In the genomic region with DNA sequence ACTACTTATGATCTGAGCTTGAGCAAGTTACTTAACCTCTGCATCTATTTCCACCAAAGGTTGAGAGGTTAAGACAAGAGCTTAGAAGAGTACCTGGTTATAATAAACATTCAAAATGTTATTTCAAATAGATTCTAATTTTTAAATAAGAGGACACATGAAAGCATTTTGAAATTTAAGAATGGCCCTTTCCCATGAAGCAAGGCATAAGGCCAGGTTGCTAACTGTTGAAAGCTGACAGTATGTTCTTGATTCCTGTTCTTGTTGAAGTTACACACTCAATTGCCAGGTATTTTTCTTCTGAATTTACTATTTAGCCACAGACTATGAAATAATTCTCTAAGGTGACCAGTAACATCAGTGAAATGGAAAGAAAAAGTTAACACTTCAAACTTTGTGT, we compare ENCODE assay signal across 17 cellular contexts. TPM values are rescaled to one million over a fixed set of nuclear protein-coding genes. Genes with fewer than 3 reads are reported as not detected.
DNase-seq lines count a peak whose midpoint lies in the region; ATAC-seq, FAIRE-seq and TF ChIP-seq lines count a peak whose summit lies in the region.
"Had no signal": no experiment of that assay in that cellular context is flagged by ENCODE, and none has a peak within 500 bp of the region (broad histone marks: within the 10 kb centered on the region; RNA-seq: fewer than 3 reads in every experiment).

No MANE protein-coding gene starts in this region.

- no peak for ATAC-seq in CD4-positive, alpha-beta T cell (ENCODE audit: poor library complexity)
- no peak for ATAC-seq in memory B cell (ENCODE audit: low read depth)

- H3K27ac ChIP-seq in CD4-positive, alpha-beta T cell (ENCODE audit: low read depth, low read length): no peak overlapping the region

- H3K36me3 Mint-ChIP-seq in activated CD4-positive, alpha-beta memory T cell treated with anti-CD3 and anti-CD28 coated beads for 36 hours: peaks cover 61% of the 10 kb centered on the region
- H3K36me3 Mint-ChIP-seq in activated CD4-positive, alpha-beta memory T cell treated with anti-CD3 and anti-CD28 coated beads, Interleukin-2, amount 10 ng/mL, durations not matched to agents 7 days and 5 days (ENCODE audit: low read depth): peaks cover 70% of the 10 kb centered on the region
- peaks cover 88% of the 10 kb centered on the region for H3K36me3 Mint-ChIP-seq in CD4-positive, alpha-beta T cell (ENCODE audit: low read depth)
- peaks cover 16% of the 10 kb centered on the region for H3K36me3 Mint-ChIP-seq in memory B cell

- no peaks in the 10 kb centered on the region for H3K9me3 Mint-ChIP-seq in activated CD4-positive, alpha-beta memory T cell treated with anti-CD3 and anti-CD28 coated beads for 36 hours
- H3K9me3 Mint-ChIP-seq in activated CD4-positive, alpha-beta memory T cell treated with anti-CD3 and anti-CD28 coated beads, Interleukin-2, amount 10 ng/mL, durations not matched to agents 7 days and 5 days: no peaks in the 10 kb centered on the region
- no peaks in the 10 kb centered on the region for H3K9me3 Mint-ChIP-seq in CD4-positive, alpha-beta T cell
- H3K9me3 Mint-ChIP-seq in memory B cell: no peaks in the 10 kb centered on the region
- H3K9me3 Mint-ChIP-seq: CD4-positive, alpha-beta memory T cell had no signal

- TF ChIP-seq POLR2A in H54 (IDR thresholded peaks at IDR 0.05; ENCODE audit: low read depth, low read length): no peak

- H3K9me3 ChIP-seq in CD4-positive, alpha-beta T cell (ENCODE audit: control insufficient read depth, low read length): no peaks in the 10 kb centered on the region

- H3K27me3 ChIP-seq in CD4-positive, alpha-beta T cell (ENCODE audit: control insufficient read depth, insufficient read depth, low read length): no peaks in the 10 kb centered on the region

- peak overlapping the region; percentile 68 for H3K27ac Mint-ChIP-seq in activated CD4-positive, alpha-beta memory T cell treated with anti-CD3 and anti-CD28 coated beads for 36 hours
- H3K27ac Mint-ChIP-seq in activated CD4-positive, alpha-beta memory T cell treated with anti-CD3 and anti-CD28 coated beads, Interleukin-2, amount 10 ng/mL, durations not matched to agents 7 days and 5 days: no peak overlapping the region
- peak overlapping the region; percentile 66 for H3K27ac Mint-ChIP-seq in CD4-positive, alpha-beta T cell
- peak overlapping the region; percentile 6 for H3K27ac Mint-ChIP-seq in memory B cell

- peak; percentile 41 for FAIRE-seq in H54 (lab: Jason Lieb, UNC)

- intact Hi-C loops in activated CD4-positive, alpha-beta memory T cell treated with anti-CD3 and anti-CD28 coated beads for 36 hours (cut with micrococcal nuclease): loop anchor here (5.0 kb wide), 1 partner anchor 313 kb away; no protein-coding TSS in a partner anchor
- intact Hi-C loops in CD4-positive, alpha-beta T cell (cut with DNase I, micrococcal nuclease): loop anchor here in 1 of 2 experiments (5.0 kb wide), 1 partner anchor 272 kb away; no protein-coding TSS in a partner anchor

- POLR2A ChIA-PET in activated CD4-positive, alpha-beta memory T cell treated with anti-CD3 and anti-CD28 coated beads for 36 hours (lab: Charles Lee): interaction anchor here (1.0 to 3.6 kb wide), 3 partner anchors 9 to 14 kb away, joined by 4 to 16 read pairs (median 4); partner anchors contain the start of gene C6orf62
- POLR2A ChIA-PET in activated CD4-positive, alpha-beta memory T cell treated with anti-CD3 and anti-CD28 coated beads, Interleukin-2, amount 10 ng/mL, durations not matched to agents 7 days and 5 days (lab: Charles Lee): interaction anchor here (1.5 to 6.8 kb wide), 2 partner anchors 9 to 14 kb away, joined by 3 to 41 read pairs; partner anchors contain the start of gene C6orf62
- POLR2A ChIA-PET in CD4-positive, alpha-beta T cell (lab: Charles Lee): interaction anchor here (0.8 to 1.6 kb wide), 4 partner anchors 14 to 209 kb away, joined by 3 to 15 read pairs (median 4); partner anchors contain the start of genes ACOT13, C6orf62 and TDP2

- TF ChIP-seq CTCF in CD4-positive, alpha-beta T cell (IDR thresholded peaks at IDR 0.05): no peak

- no peak overlapping the region for H3K4me3 Mint-ChIP-seq in activated CD4-positive, alpha-beta memory T cell treated with anti-CD3 and anti-CD28 coated beads for 36 hours
- no peak overlapping the region for H3K4me3 Mint-ChIP-seq in activated CD4-positive, alpha-beta memory T cell treated with anti-CD3 and anti-CD28 coated beads, Interleukin-2, amount 10 ng/mL, durations not matched to agents 7 days and 5 days
- no peak overlapping the region for H3K4me3 Mint-ChIP-seq in CD4-positive, alpha-beta T cell
- H3K4me3 Mint-ChIP-seq in memory B cell: no peak overlapping the region
- H3K4me3 Mint-ChIP-seq: CD4-positive, alpha-beta memory T cell had no signal

- H3K27me3 Mint-ChIP-seq in activated CD4-positive, alpha-beta memory T cell treated with anti-CD3 and anti-CD28 coated beads for 36 hours: no peaks in the 10 kb centered on the region
- no peaks in the 10 kb centered on the region for H3K27me3 Mint-ChIP-seq in activated CD4-positive, alpha-beta memory T cell treated with anti-CD3 and anti-CD28 coated beads, Interleukin-2, amount 10 ng/mL, durations not matched to agents 7 days and 5 days
- H3K27me3 Mint-ChIP-seq in CD4-positive, alpha-beta T cell: no peaks in the 10 kb centered on the region
- H3K27me3 Mint-ChIP-seq in memory B cell: no peaks in the 10 kb centered on the region
- H3K27me3 Mint-ChIP-seq: CD4-positive, alpha-beta memory T cell had no signal

- CTCF ChIA-PET in activated CD4-positive, alpha-beta memory T cell treated with anti-CD3 and anti-CD28 coated beads for 36 hours (lab: Charles Lee): interaction anchor here (1.1 to 1.2 kb wide), 2 partner anchors 63 to 124 kb away, joined by 3 to 4 read pairs; no protein-coding TSS in a partner anchor
- CTCF ChIA-PET in activated CD4-positive, alpha-beta memory T cell treated with anti-CD3 and anti-CD28 coated beads, Interleukin-2, amount 10 ng/mL, durations not matched to agents 7 days and 5 days (lab: Charles Lee): interaction anchor here (0.9 to 2.5 kb wide), 3 partner anchors 67 to 124 kb away, joined by 3 to 7 read pairs (median 3); no protein-coding TSS in a partner anchor
- CTCF ChIA-PET in CD4-positive, alpha-beta T cell (lab: Charles Lee): interaction anchor here (0.9 to 3.4 kb wide), 3 partner anchors 10 to 123 kb away, joined by 3 to 11 read pairs (median 4); partner anchors contain the start of genes ACOT13 and TDP2

- DNase-seq in activated CD4-positive, alpha-beta memory T cell treated with anti-CD3 and anti-CD28 coated beads for 36 hours: no peak
- no peak for DNase-seq in activated CD4-positive, alpha-beta memory T cell treated with anti-CD3 and anti-CD28 coated beads, Interleukin-2, amount 10 ng/mL, durations not matched to agents 7 days and 5 days
- DNase-seq in CD4-positive, alpha-beta T cell: no peak
- DNase-seq in H54 (ENCODE audit: insufficient read length, low spot score) (no peak), memory B cell (ENCODE audit: low spot score in 2 of 2) (no peak), cerebellar nuclear complex (lab: John Stamatoyannopoulos, UW) (no peak), NCI-H128 (lab: John Stamatoyannopoulos, UW; ENCODE audit: unreplicated experiment) (no peak)
- DNase-seq in activated CD8-positive, alpha-beta memory T cell treated with anti-CD3 and anti-CD28 coated beads for 24 hours: no peak
- DNase-seq: CD4-positive, alpha-beta memory T cell; DND-41; HCEC 1CT; NCI-H1105; NCI-H1694 treated with DMSO at 0.1 percent for 48 hours; NCI-H2107; NCI-H510A; NCI-H774; Right ventricle myocardium superior had no signal

- peaks cover 61% of the 10 kb centered on the region for H3K4me1 Mint-ChIP-seq in activated CD4-positive, alpha-beta memory T cell treated with anti-CD3 and anti-CD28 coated beads for 36 hours (ENCODE audit: low read depth)
- peaks cover 26% of the 10 kb centered on the region for H3K4me1 Mint-ChIP-seq in activated CD4-positive, alpha-beta memory T cell treated with anti-CD3 and anti-CD28 coated beads, Interleukin-2, amount 10 ng/mL, durations not matched to agents 7 days and 5 days
- peaks cover 48% of the 10 kb centered on the region for H3K4me1 Mint-ChIP-seq in CD4-positive, alpha-beta T cell (ENCODE audit: low read depth)
- H3K4me1 Mint-ChIP-seq in memory B cell: peaks cover 13% of the 10 kb centered on the region

RNA-seq across cellular contexts. Expression of gene C6orf62, which starts 14.5 kb away (rescaled TPM):
- total RNA-seq in activated CD4-positive, alpha-beta memory T cell treated with anti-CD3 and anti-CD28 coated beads for 36 hours: 100 to 1,000 TPM; 130 to 134 TPM
- 100 to 1,000 TPM; 155 to 156 TPM for total RNA-seq in activated CD4-positive, alpha-beta memory T cell treated with anti-CD3 and anti-CD28 coated beads, Interleukin-2, amount 10 ng/mL, durations not matched to agents 7 days and 5 days
- total RNA-seq in CD4-positive, alpha-beta T cell: 100 to 1,000 TPM; 108 to 111 TPM

RNA-seq across cellular contexts. Expression of gene ACOT13, which starts 37.6 kb away (rescaled TPM):
- total RNA-seq in activated CD4-positive, alpha-beta memory T cell treated with anti-CD3 and anti-CD28 coated beads for 36 hours: 10 to 100 TPM; 33.7 to 35.9 TPM
- 10 to 100 TPM; 19.9 to 21.1 TPM for total RNA-seq in activated CD4-positive, alpha-beta memory T cell treated with anti-CD3 and anti-CD28 coated beads, Interleukin-2, amount 10 ng/mL, durations not matched to agents 7 days and 5 days
- 1 to 10 TPM; 1.5 TPM for total RNA-seq in CD4-positive, alpha-beta T cell

RNA-seq across cellular contexts. Expression of gene TDP2, which starts 37.8 kb away (rescaled TPM):
- 10 to 100 TPM; 47.5 to 48.6 TPM for total RNA-seq in activated CD4-positive, alpha-beta memory T cell treated with anti-CD3 and anti-CD28 coated beads for 36 hours
- 10 to 100 TPM; 43.8 to 45.4 TPM for total RNA-seq in activated CD4-positive, alpha-beta memory T cell treated with anti-CD3 and anti-CD28 coated beads, Interleukin-2, amount 10 ng/mL, durations not matched to agents 7 days and 5 days
- total RNA-seq in CD4-positive, alpha-beta T cell: 10 to 100 TPM; 63.9 to 64.6 TPM

RNA-seq across cellular contexts. Expression of gene KIAA0319, which starts 58.5 kb away (rescaled TPM):
- total RNA-seq in activated CD4-positive, alpha-beta memory T cell treated with anti-CD3 and anti-CD28 coated beads for 36 hours: under 1 TPM; 0.14 to 0.19 TPM
- total RNA-seq in activated CD4-positive, alpha-beta memory T cell treated with anti-CD3 and anti-CD28 coated beads, Interleukin-2, amount 10 ng/mL, durations not matched to agents 7 days and 5 days: under 1 TPM in 1 of 2 experiments, not detected in 1; 0.10 TPM
- not detected for total RNA-seq in CD4-positive, alpha-beta T cell
- total RNA-seq: Right ventricle myocardium superior had no signal

Comparison
In these comparisons a context has a peak if more than half of its experiments do, and no peak if none do; other contexts are left out.
1. RNA of gene ACOT13, which starts 37.6 kb away (total RNA-seq): 33.7 to 35.9 TPM in activated CD4-positive, alpha-beta memory T cell treated with anti-CD3 and anti-CD28 coated beads for 36 hours and 19.9 to 21.1 TPM in activated CD4-positive, alpha-beta memory T cell treated with anti-CD3 and anti-CD28 coated beads, Interleukin-2, amount 10 ng/mL, durations not matched to agents 7 days and 5 days; 1.5 TPM in CD4-positive, alpha-beta T cell; every median in the first group is over 4 times any median in the second.